Comparison of ENCODE assay signal across 8 cellular contexts in the genomic region with DNA sequence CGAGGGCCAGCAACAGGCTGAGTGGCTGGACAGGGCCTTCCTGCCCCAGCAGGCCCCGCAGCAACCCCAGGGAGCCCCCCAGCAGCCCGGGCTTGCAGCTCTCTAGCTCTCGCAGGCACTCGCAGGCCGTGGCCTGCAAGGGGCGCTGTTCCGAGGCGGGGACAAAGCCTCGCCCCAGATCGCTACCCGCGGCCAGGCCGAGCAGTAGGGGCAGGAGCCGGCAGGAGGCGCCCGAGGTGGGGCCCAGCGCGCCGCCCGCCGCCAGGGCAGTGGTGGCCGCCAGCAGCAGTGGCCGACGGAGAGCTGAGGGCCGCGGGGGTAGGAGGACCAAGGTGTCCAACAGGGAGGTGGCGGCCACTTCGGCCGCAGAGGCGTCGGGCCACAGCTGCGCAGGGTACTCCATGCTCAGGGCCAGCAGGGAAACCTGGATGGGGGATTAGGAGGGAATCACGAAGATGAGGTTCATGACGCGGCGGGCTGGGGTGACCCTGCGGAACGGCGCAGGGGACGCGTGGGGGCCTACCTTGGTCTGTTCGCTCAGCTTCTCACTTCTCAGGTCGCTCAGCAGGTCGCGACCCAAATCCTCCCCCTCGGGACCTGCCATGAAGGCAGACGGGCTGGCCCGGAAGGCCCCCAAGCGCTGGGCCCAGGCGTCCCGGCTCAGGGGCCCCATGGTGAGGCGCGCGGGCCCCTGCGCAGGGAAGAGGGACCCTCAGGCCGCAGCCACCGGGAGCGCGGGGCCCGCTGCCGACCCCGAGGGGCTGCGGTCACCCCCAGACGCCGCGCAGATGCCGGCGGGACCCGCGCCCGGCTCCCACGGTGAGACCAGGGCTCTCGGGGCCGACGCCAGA. TPM values are rescaled to one million over a fixed set of nuclear protein-coding genes. Genes with fewer than 3 reads are reported as not detected.
DNase-seq lines count a peak whose midpoint lies in the region; ATAC-seq and TF ChIP-seq lines count a peak whose summit lies in the region.

No MANE protein-coding gene starts in this region.

- CTCF ChIA-PET in CD4-positive, alpha-beta T cell (lab: Charles Lee) = interaction anchor here (0.6 to 2.9 kb wide), 29 partner anchors 8 to 225 kb away, joined by 3 to 40 read pairs (median 5); a partner anchor contains a TSS

- peak; percentile 93 for TF ChIP-seq CTCF in CD4-positive, alpha-beta T cell (IDR thresholded peaks at IDR 0.05)
- TF ChIP-seq CTCF in fibroblast of the aortic adventitia (IDR thresholded peaks at IDR 0.05; ENCODE audit: insufficient read depth, low read length) = peak; percentile 79
- TF ChIP-seq CTCF in nephron progenitor cell (IDR thresholded peaks at IDR 0.05) = peak; percentile 80

- POLR2A ChIA-PET in CD4-positive, alpha-beta T cell (lab: Charles Lee) = interaction anchor here (0.5 to 2.6 kb wide), 16 partner anchors 8 to 518 kb away, joined by 3 to 17 read pairs (median 4); a partner anchor contains a TSS

- no peaks in the 10 kb centered on the region for H3K9me3 ChIP-seq in CD4-positive, alpha-beta T cell (ENCODE audit: control insufficient read depth, low read length)

- peak overlapping the region; percentile 88 for H3K4me3 Mint-ChIP-seq in CD4-positive, alpha-beta T cell
- H3K4me3 Mint-ChIP-seq in nephron progenitor cell = peak overlapping the region; percentile 86

- peaks cover 13% of the 10 kb centered on the region for H3K27me3 Mint-ChIP-seq in CD4-positive, alpha-beta T cell
- H3K27me3 Mint-ChIP-seq in nephron progenitor cell (ENCODE audit: low read depth, poor library complexity) = peaks cover 40% of the 10 kb centered on the region

- no peaks in the 10 kb centered on the region for H3K9me3 Mint-ChIP-seq in CD4-positive, alpha-beta T cell
- H3K9me3 Mint-ChIP-seq in nephron progenitor cell = no peaks in the 10 kb centered on the region

- H3K27ac Mint-ChIP-seq in CD4-positive, alpha-beta T cell = peak overlapping the region; percentile 56
- H3K27ac Mint-ChIP-seq in nephron progenitor cell = no peak overlapping the region

- intact Hi-C loops in CD4-positive, alpha-beta T cell (cut with DNase I, micrococcal nuclease) = loop anchor here (1.0 to 2.0 kb wide), 3 partner anchors 38 to 209 kb away; no protein-coding TSS in a partner anchor

- peaks cover 8% of the 10 kb centered on the region for H3K36me3 Mint-ChIP-seq in CD4-positive, alpha-beta T cell (ENCODE audit: low read depth)
- peaks cover 14% of the 10 kb centered on the region for H3K36me3 Mint-ChIP-seq in nephron progenitor cell (ENCODE audit: low read depth)

- peak; percentile 57 to 75 (median 70) for DNase-seq in CD4-positive, alpha-beta T cell
- peak; percentile 89 for DNase-seq in HT-29 (ENCODE audit: low spot score)
- DNase-seq in RPMI8226 = peak; percentile 92
- peak; percentile 66 for DNase-seq in activated T-helper 9 cell treated with anti-CD3 and anti-CD28 coated beads, Interleukin-2, amount 50 U/mL, for 16 hours (ENCODE audit: low read depth)
- peak; percentile 65 for DNase-seq in fibroblast of the aortic adventitia (ENCODE audit: low read depth)
- DNase-seq in nephron progenitor cell = peak; percentile 77
- DNase-seq in stimulated activated naive CD8-positive, alpha-beta T cell treated with anti-CD3 and anti-CD28 coated beads, Interleukin-15, Interleukin-2, amounts not matched to agents 100 U/mL and 50 U/mL, for 24 hours = peak; percentile 94

- H3K27me3 ChIP-seq in CD4-positive, alpha-beta T cell (ENCODE audit: control insufficient read depth, insufficient read depth, low read length) = no peaks in the 10 kb centered on the region

- ATAC-seq in CD4-positive, alpha-beta T cell (ENCODE audit: poor library complexity) = peak; percentile 73
- peak; percentile 58 for ATAC-seq in GM19395 (IDR thresholded peaks at IDR 0.05; ENCODE audit: unreplicated experiment)
- ATAC-seq in stimulated activated naive CD8-positive, alpha-beta T cell treated with anti-CD3 and anti-CD28 coated beads, Interleukin-15, Interleukin-2, amounts not matched to agents 100 U/mL and 50 U/mL, for 24 hours = peak; percentile 74

- H3K4me3 ChIP-seq in fibroblast of the aortic adventitia (ENCODE audit: low read depth, low read length) = peak overlapping the region; percentile 96

- H3K4me1 Mint-ChIP-seq in CD4-positive, alpha-beta T cell (ENCODE audit: low read depth) = peaks cover 18% of the 10 kb centered on the region
- peaks cover 14% of the 10 kb centered on the region for H3K4me1 Mint-ChIP-seq in nephron progenitor cell

- H3K27ac ChIP-seq in CD4-positive, alpha-beta T cell (ENCODE audit: low read depth, low read length) = peak overlapping the region; percentile 17

RNA-seq across cellular contexts. Expression of a gene that starts 0.6 kb away (rescaled TPM):
- total RNA-seq in CD4-positive, alpha-beta T cell = 10 to 100 TPM; 12.7 to 12.8 TPM
- total RNA-seq in HT-29 (2014; rRNA removed; shearing (Covaris generic)) = 18.2 and 20.2 TPM in 2 replicates
- 11.5 and 14.4 TPM in 2 replicates for total RNA-seq in fibroblast of the aortic adventitia (ENCODE audit: low replicate concordance)

RNA-seq across cellular contexts. Expression of a gene that starts 6.7 kb away (rescaled TPM):
- total RNA-seq in CD4-positive, alpha-beta T cell = under 1 TPM; 0.20 to 0.52 TPM
- total RNA-seq in HT-29 (2014; rRNA removed; shearing (Covaris generic)) = 42.2 and 42.8 TPM in 2 replicates
- total RNA-seq in fibroblast of the aortic adventitia (ENCODE audit: low replicate concordance) = not detected in 2 replicates

RNA-seq across cellular contexts. Expression of a gene that starts 53.6 kb away (rescaled TPM):
- under 1 TPM; 0.33 to 0.61 TPM for total RNA-seq in CD4-positive, alpha-beta T cell
- total RNA-seq in HT-29 (2014; rRNA removed; shearing (Covaris generic)) = not detected in 2 replicates
- 1.6 and 3.3 TPM in 2 replicates for total RNA-seq in fibroblast of the aortic adventitia (ENCODE audit: low replicate concordance)

RNA-seq across cellular contexts. Expression of a gene that starts 59.5 kb away (rescaled TPM):
- total RNA-seq in CD4-positive, alpha-beta T cell = 10 to 100 TPM; 25.3 to 25.9 TPM
- 47.3 and 71.2 TPM in 2 replicates for total RNA-seq in HT-29 (2014; rRNA removed; shearing (Covaris generic))
- total RNA-seq in fibroblast of the aortic adventitia (ENCODE audit: low replicate concordance) = 44.6 and 49.6 TPM in 2 replicates

Comparison
In these comparisons a context has a peak if more than half of its experiments do, and no peak if none do; other contexts are left out.
1. Peak in every context shown above with its lines: DNase-seq, ATAC-seq, H3K4me3 ChIP-seq and H3K27ac ChIP-seq.
2. RNA of a gene that starts 6.7 kb away (total RNA-seq): 42.2 to 42.8 TPM in HT-29; 0.20 to 0.52 TPM in CD4-positive, alpha-beta T cell and not detected in fibroblast of the aortic adventitia; every median in the first group is over 10 times any median in the second.